In genomic region chr14:102764220-102764671, GRCh38 we compare ENCODE assay signal across 1 cellular context.
TF ChIP-seq lines count a peak whose summit lies in the region.

No MANE protein-coding gene starts in this region.

TF ChIP-seq in WTC11, 78 proteins besides CTCF, POLR2A, EP300 and RAD21 (continued from another document):
- TF ChIP-seq ARID4B (CRISPR knock-in tag; IDR thresholded peaks at IDR 0.05; ENCODE audit: borderline replicate concordance), result no peak
- no peak for TF ChIP-seq PREB (CRISPR knock-in tag; IDR thresholded peaks at IDR 0.05; ENCODE audit: borderline replicate concordance)
- TF ChIP-seq NFE2L1 (CRISPR knock-in tag; IDR thresholded peaks at IDR 0.05), result no peak
- TF ChIP-seq CREB1 (CRISPR knock-in tag; IDR thresholded peaks at IDR 0.05), result no peak
- no peak for TF ChIP-seq FOXK1 (CRISPR knock-in tag; IDR thresholded peaks at IDR 0.05)
